In the genomic region with DNA sequence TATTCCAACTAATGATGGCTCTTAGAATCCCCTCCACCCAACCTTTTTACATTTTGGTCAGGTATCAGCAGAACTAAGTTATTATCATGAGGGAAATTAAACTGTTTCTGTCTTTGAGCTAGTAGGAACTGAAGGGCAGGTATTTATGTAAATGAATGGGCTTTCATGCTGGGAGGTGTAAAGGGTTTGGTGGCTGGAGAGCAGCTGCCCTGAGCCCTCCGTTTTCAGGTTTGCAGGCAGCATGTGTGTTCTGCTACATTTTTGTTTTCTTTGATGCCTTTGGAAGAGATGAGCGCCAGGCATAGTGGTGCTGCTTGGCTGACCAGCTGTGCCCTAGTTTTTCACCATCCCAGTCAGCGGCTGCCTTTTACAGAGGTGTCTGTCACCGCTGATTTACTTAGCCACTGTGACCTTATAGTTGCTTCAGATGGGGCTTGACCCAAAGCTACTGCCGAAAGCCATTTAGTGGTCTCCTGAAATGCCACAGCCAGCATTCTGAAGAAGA, we compare ENCODE assay signal across 8 cellular contexts.
A peak's percentile ranks its signal among the peaks of the same experiment; 100 is the strongest.
DNase-seq lines count a peak whose midpoint lies in the region; ATAC-seq and TF ChIP-seq lines count a peak whose summit lies in the region.

No MANE protein-coding gene starts in this region.

- no peak for DNase-seq in activated T-cell treated with anti-CD3 and anti-CD28 coated beads, Interleukin-2, amount 50 U/mL, for 72 hours
- no peak for DNase-seq in activated T-cell treated with anti-CD3 and anti-CD28 coated beads, Interleukin-2, amount 50 U/mL, for 1 hour
- no peak for DNase-seq in stomach
- DNase-seq in HCEC 1CT, result no peak
- no peak for DNase-seq in SW 1271 (lab: John Stamatoyannopoulos, UW)
- DNase-seq in activated gamma-delta T cell treated with Interleukin-2 at 50 U/mL for 16 hours, result no peak

- peaks cover 30% of the 10 kb centered on the region for H3K27me3 Mint-ChIP-seq in activated T-cell treated with anti-CD3 and anti-CD28 coated beads, Interleukin-2, amount 50 U/mL, for 72 hours (ENCODE audit: low read depth)
- H3K27me3 Mint-ChIP-seq in activated T-helper 17 cell treated with anti-CD3 and anti-CD28 coated beads, Interleukin-2, amount 50 U/mL, for 72 hours, result no peaks in the 10 kb centered on the region

- no peak for TF ChIP-seq EP300 in stomach (IDR thresholded peaks at IDR 0.05)

- peak overlapping the region; percentile 26; the same call in 1 of the 2 replicates for H3K9ac ChIP-seq in iPS-20b (ENCODE audit: low read depth, low read length)

- peaks cover 49% of the 10 kb centered on the region for H3K4me1 Mint-ChIP-seq in activated T-cell treated with anti-CD3 and anti-CD28 coated beads, Interleukin-2, amount 50 U/mL, for 72 hours (ENCODE audit: low read depth)
- H3K4me1 Mint-ChIP-seq in activated T-helper 17 cell treated with anti-CD3 and anti-CD28 coated beads, Interleukin-2, amount 50 U/mL, for 72 hours, result peaks cover 18% of the 10 kb centered on the region

- no peak for TF ChIP-seq POLR2A in stomach (IDR thresholded peaks at IDR 0.05)

- H3K4me1 ChIP-seq in iPS-20b (ENCODE audit: insufficient read depth, low read length), result peaks cover 32% of the 10 kb centered on the region
- peaks cover 12 to 31% (median 14%) of the 10 kb centered on the region in 4 donors for H3K4me1 ChIP-seq in stomach

- intact Hi-C loops in stomach (cut with DNase I; ENCODE audit: low total_unique reads), result no loop called here

- H3K36me3 ChIP-seq in iPS-20b (ENCODE audit: insufficient read depth, low read depth, low read length), result no peaks in the 10 kb centered on the region
- no peaks in the 10 kb centered on the region for H3K36me3 ChIP-seq in stomach

- H3K4me3 Mint-ChIP-seq in activated T-cell treated with anti-CD3 and anti-CD28 coated beads, Interleukin-2, amount 50 U/mL, for 72 hours, result peak overlapping the region; percentile 94 to 96
- H3K4me3 Mint-ChIP-seq in activated T-helper 17 cell treated with anti-CD3 and anti-CD28 coated beads, Interleukin-2, amount 50 U/mL, for 72 hours, result peak overlapping the region; percentile 91

- H3K4me3 ChIP-seq in iPS-20b (ENCODE audit: low read length), result peak overlapping the region; percentile 71
- peak overlapping the region; percentile 29 to 47 (median 41) for H3K4me3 ChIP-seq in stomach

- H3K27ac ChIP-seq in iPS-20b (ENCODE audit: low read length), result no peak overlapping the region
- H3K27ac ChIP-seq in stomach, result peak overlapping the region in 2 of 5 donors; percentile 23 to 42

- no peaks in the 10 kb centered on the region for H3K9me3 ChIP-seq in iPS-20b (ENCODE audit: insufficient read depth, low read depth, low read length)
- H3K9me3 ChIP-seq in stomach, result no peaks in the 10 kb centered on the region

- peak in 1 of 2 donors; percentile 0 for ATAC-seq in activated T-cell treated with anti-CD3 and anti-CD28 coated beads, Interleukin-2, amount 50 U/mL, for 72 hours (replicated peaks in 1 of 2)
- ATAC-seq in activated T-helper 17 cell treated with anti-CD3 and anti-CD28 coated beads, Interleukin-2, amount 50 U/mL, for 72 hours (replicated peaks), result no peak

- 20 to 32% (median 26%) methylated on average over 5 of the region's 5 CpGs for WGBS in stomach, 5 donors

- peak overlapping the region; percentile 18 for H3K27ac Mint-ChIP-seq in activated T-cell treated with anti-CD3 and anti-CD28 coated beads, Interleukin-2, amount 50 U/mL, for 72 hours
- H3K27ac Mint-ChIP-seq in activated T-helper 17 cell treated with anti-CD3 and anti-CD28 coated beads, Interleukin-2, amount 50 U/mL, for 72 hours, result peak overlapping the region; percentile 93

- peaks cover 10% of the 10 kb centered on the region; the same call in 1 of the 2 replicates for H3K27me3 ChIP-seq in iPS-20b (ENCODE audit: insufficient read depth, low read length)
- peaks cover 0 to 16% (median 0%) of the 10 kb centered on the region in 3 donors for H3K27me3 ChIP-seq in stomach

- H3K9me3 Mint-ChIP-seq in activated T-cell treated with anti-CD3 and anti-CD28 coated beads, Interleukin-2, amount 50 U/mL, for 72 hours, result peaks cover 0 to 2% of the 10 kb centered on the region in 2 donors
- H3K9me3 Mint-ChIP-seq in activated T-helper 17 cell treated with anti-CD3 and anti-CD28 coated beads, Interleukin-2, amount 50 U/mL, for 72 hours, result no peaks in the 10 kb centered on the region

- no peak for TF ChIP-seq CTCF in stomach (IDR thresholded peaks at IDR 0.05)

- H3K36me3 Mint-ChIP-seq in activated T-cell treated with anti-CD3 and anti-CD28 coated beads, Interleukin-2, amount 50 U/mL, for 72 hours (ENCODE audit: insufficient read depth in 2 of 2), result peaks cover 1 to 2% of the 10 kb centered on the region in 2 donors
- H3K36me3 Mint-ChIP-seq in activated T-helper 17 cell treated with anti-CD3 and anti-CD28 coated beads, Interleukin-2, amount 50 U/mL, for 72 hours (ENCODE audit: low read depth), result no peaks in the 10 kb centered on the region
